Comparison of ENCODE assay signal across 6 cellular contexts in genomic region chr12:125878483-125878882, GRCh38.
"Had no signal": no experiment of that assay in that cellular context is flagged by ENCODE, and none has a peak within 500 bp of the region (broad histone marks: within the 10 kb centered on the region; RNA-seq: fewer than 3 reads in every experiment).

No MANE protein-coding gene starts in this region.

- H3K4me1 Mint-ChIP-seq: GM23338, H9 had no signal

- H3K4me2 ChIP-seq: GM23338 had no signal

- ATAC-seq: GM23338, K562 had no signal

- DNase-seq: H9, HCEC 1CT, IMR-90, KG1 had no signal

- H3K4me3 ChIP-seq: GM23338, K562 had no signal

- H3K4me3 Mint-ChIP-seq: GM23338, H9 had no signal

- H3K27ac Mint-ChIP-seq: GM23338, H9 had no signal

- H2AFZ ChIP-seq: GM23338 had no signal
